Comparison of ENCODE assay signal across 1 cellular context in the genomic region with DNA sequence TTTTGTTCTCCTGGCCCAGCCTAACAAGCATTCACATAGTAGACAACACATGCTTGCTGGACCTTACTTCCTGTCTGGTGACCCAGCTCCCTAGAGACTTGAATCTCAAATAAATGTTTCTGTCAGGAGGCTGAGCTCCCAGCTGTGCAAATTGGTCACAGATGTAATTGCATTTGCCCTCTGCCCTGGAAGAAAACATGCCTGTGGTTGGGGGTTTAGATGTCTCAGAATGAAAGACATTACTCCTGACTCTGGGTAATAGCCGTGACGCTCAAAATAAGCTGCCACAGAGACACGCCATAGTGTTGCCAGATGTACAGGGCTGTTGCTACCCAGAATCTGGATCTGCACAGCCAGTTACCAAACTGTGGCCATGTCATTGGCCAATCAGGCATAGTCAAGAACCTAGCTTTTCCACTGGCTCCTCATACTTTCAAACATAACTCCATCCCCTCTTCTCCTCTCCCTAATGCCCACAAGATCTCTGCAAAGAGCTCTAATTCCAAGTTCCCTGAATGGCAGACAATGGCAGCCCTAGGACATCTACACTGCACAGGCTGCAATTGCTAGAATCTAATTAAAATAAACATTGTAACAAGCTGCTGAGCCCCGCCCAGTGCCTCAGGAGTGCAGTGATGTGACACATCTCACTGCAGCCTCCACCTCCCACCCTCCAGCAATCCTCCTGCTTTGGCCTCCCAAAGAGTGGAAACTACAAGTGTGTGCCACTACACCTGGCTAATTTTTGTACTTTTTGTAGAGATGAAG.
A peak's percentile ranks its signal among the peaks of the same experiment; 100 is the strongest.
TF ChIP-seq lines count a peak whose summit lies in the region.

No MANE protein-coding gene starts in this region.

TF ChIP-seq in HEK293, 187 proteins besides CTCF, POLR2A, EP300 and RAD21 (continued from another document):
- TF ChIP-seq, protein P1, sequence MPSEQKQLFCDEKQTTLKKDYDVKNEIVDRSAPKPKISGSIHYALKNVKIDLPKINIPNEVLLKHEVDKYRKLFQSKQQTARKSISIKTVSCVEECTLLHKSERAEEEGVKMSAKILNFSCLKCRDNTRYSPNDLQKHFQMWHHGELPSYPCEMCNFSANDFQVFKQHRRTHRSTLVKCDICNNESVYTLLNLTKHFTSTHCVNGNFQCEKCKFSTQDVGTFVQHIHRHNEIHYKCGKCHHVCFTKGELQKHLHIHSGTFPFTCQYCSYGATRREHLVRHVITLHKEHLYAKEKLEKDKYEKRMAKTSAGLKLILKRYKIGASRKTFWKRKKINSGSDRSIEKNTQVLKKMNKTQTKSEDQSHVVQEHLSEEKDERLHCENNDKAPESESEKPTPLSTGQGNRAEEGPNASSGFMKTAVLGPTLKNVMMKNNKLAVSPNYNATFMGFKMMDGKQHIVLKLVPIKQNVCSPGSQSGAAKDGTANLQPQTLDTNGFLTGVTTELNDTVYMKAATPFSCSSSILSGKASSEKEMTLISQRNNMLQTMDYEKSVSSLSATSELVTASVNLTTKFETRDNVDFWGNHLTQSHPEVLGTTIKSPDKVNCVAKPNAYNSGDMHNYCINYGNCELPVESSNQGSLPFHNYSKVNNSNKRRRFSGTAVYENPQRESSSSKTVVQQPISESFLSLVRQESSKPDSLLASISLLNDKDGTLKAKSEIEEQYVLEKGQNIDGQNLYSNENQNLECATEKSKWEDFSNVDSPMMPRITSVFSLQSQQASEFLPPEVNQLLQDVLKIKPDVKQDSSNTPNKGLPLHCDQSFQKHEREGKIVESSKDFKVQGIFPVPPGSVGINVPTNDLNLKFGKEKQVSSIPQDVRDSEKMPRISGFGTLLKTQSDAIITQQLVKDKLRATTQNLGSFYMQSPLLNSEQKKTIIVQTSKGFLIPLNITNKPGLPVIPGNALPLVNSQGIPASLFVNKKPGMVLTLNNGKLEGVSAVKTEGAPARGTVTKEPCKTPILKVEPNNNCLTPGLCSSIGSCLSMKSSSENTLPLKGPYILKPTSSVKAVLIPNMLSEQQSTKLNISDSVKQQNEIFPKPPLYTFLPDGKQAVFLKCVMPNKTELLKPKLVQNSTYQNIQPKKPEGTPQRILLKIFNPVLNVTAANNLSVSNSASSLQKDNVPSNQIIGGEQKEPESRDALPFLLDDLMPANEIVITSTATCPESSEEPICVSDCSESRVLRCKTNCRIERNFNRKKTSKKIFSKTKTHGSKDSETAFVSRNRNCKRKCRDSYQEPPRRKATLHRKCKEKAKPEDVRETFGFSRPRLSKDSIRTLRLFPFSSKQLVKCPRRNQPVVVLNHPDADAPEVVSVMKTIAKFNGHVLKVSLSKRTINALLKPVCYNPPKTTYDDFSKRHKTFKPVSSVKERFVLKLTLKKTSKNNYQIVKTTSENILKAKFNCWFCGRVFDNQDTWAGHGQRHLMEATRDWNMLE (tag by site-specific recombination; conservative IDR thresholded peaks at IDR 0.05; ENCODE audit: low read depth), result peak; percentile 47
